In the genomic region with DNA sequence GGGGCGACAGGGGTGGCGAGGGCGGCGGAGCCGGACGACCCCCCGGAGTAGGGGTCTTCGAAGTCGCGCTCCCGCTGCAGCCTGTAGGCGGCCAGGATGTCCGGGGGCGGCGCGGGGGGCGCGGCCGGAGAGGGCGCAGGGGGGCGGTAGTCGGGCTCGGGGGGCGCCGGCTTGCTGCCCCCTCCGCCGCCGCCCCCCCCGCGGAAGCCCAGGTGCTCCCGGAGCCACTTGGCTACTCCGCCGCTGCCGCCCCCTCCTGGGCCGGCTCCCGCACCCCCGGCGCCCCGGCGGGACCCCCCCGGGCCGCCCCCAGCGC, we compare ENCODE assay signal across 8 cellular contexts. TPM values are rescaled to one million over a fixed set of nuclear protein-coding genes. Genes with fewer than 3 reads are reported as not detected.
DNase-seq lines count a peak whose midpoint lies in the region; ATAC-seq and TF ChIP-seq lines count a peak whose summit lies in the region.

No MANE protein-coding gene starts in this region.

- no peak overlapping the region for H3K14ac ChIP-seq in mesenchymal stem cell (ENCODE audit: low read length in 2 of 2)

- H3K36me3 ChIP-seq in mammary epithelial cell (ENCODE audit: insufficient read depth, low read length) (no peaks in the 10 kb centered on the region), mesenchymal stem cell (ENCODE audit: control insufficient read depth in 1 of 2, insufficient read depth in 2 of 2, low read depth in 1 of 2, low read length in 2 of 2) (no peaks in the 10 kb centered on the region), transverse colon (no peaks in the 10 kb centered on the region)

- H3K9me3 ChIP-seq in mammary epithelial cell (replicated peaks; ENCODE audit: insufficient read depth, low read length) (no peaks in the 10 kb centered on the region), mesenchymal stem cell (ENCODE audit: control insufficient read depth, low read length) (no peaks in the 10 kb centered on the region), transverse colon (no peaks in the 10 kb centered on the region)

- no CpG with 5 or more reads among the region's 43 CpGs for WGBS in mammary epithelial cell (ENCODE audit: low coverage, missing lambda C conversion rate)
- no CpG with 5 or more reads among the region's 43 CpGs for WGBS in mesenchymal stem cell
- WGBS in transverse colon (ENCODE audit: low coverage in 1 of 2), 2 donors, result 0% methylated on average over 7 of the region's 43 CpGs; no CpG with 5 or more reads in 1 of the 2 donors

- no peak overlapping the region for H4K91ac ChIP-seq in mesenchymal stem cell (ENCODE audit: low read length)

- BruUV-seq in mammary epithelial cell (replicated peaks; lab: Mats Ljungman, UMichigan), result no TSS peak

- H3K79me1 ChIP-seq in mesenchymal stem cell (replicated peaks; ENCODE audit: low read length, poor library complexity, severe bottlenecking), result peaks cover 12% of the 10 kb centered on the region

- dilution Hi-C loops in mammary epithelial cell (cut with HindIII; ENCODE audit: low sequenced_read_pairs), result no loop called here

- no peak overlapping the region for H2BK12ac ChIP-seq in mesenchymal stem cell (ENCODE audit: low read length in 2 of 2)

- TF ChIP-seq CTCF in mammary epithelial cell (conservative IDR thresholded peaks at IDR 0.05 in 1 of 2, IDR thresholded peaks at IDR 0.05 in 1 of 2; ENCODE audit: extremely low read depth in 1 of 2, insufficient read depth in 1 of 2, low read depth in 1 of 2, low read length in 2 of 2) (no peak), transverse colon (IDR thresholded peaks at IDR 0.05) (no peak)

- H3K4me1 Mint-ChIP-seq in activated CD4-positive, alpha-beta T cell treated with anti-CD3 and anti-CD28 coated beads, Interleukin-2, amount 10 ng/mL, durations not matched to agents 24 days and 14 days, result peaks cover 26% of the 10 kb centered on the region

- H3K9ac ChIP-seq in mammary epithelial cell (ENCODE audit: insufficient read depth, low read length) (no peak overlapping the region), mesenchymal stem cell (ENCODE audit: low read length) (no peak overlapping the region)

- H3K79me2 ChIP-seq in mammary epithelial cell (ENCODE audit: insufficient read depth, low read length), result no peaks in the 10 kb centered on the region

- TF ChIP-seq POLR2A in transverse colon (IDR thresholded peaks at IDR 0.05), result no peak

- no peak overlapping the region for H3K18ac ChIP-seq in mesenchymal stem cell (ENCODE audit: low read depth in 1 of 2, low read length in 2 of 2)

- no peak overlapping the region for H3K27ac ChIP-seq in mammary epithelial cell (ENCODE audit: insufficient read depth, low read depth, low read length)
- H3K27ac ChIP-seq in mesenchymal stem cell (ENCODE audit: low read length, poor library complexity, severe bottlenecking), result no peak overlapping the region
- peak overlapping the region; percentile 63 to 92 (median 82) for H3K27ac ChIP-seq in transverse colon

- H3K27me3 ChIP-seq in mammary epithelial cell (ENCODE audit: insufficient read depth, low read length), result no peaks in the 10 kb centered on the region
- H3K27me3 ChIP-seq in mesenchymal stem cell (ENCODE audit: control insufficient read depth in 1 of 2, insufficient read depth in 1 of 2, low read length in 2 of 2), result peaks cover 9 to 23% of the 10 kb centered on the region in 2 experiments
- no peaks in the 10 kb centered on the region for H3K27me3 ChIP-seq in transverse colon

- peak overlapping the region; percentile 85 for H3K4me3 Mint-ChIP-seq in activated CD4-positive, alpha-beta T cell treated with anti-CD3 and anti-CD28 coated beads, Interleukin-2, amount 10 ng/mL, durations not matched to agents 24 days and 14 days

- CTCF ChIA-PET in mammary epithelial cell (lab: Charles Lee; ENCODE audit: low non-redundant PET), result no interaction called here

- TF ChIP-seq EP300 in transverse colon (IDR thresholded peaks at IDR 0.05; ENCODE audit: low read depth), result no peak

- peaks cover 9% of the 10 kb centered on the region for H3K27me3 Mint-ChIP-seq in activated CD4-positive, alpha-beta T cell treated with anti-CD3 and anti-CD28 coated beads, Interleukin-2, amount 10 ng/mL, durations not matched to agents 24 days and 14 days

- H3K4me1 ChIP-seq in mammary epithelial cell (ENCODE audit: insufficient read depth, low read length) (peaks cover 6% of the 10 kb centered on the region), mesenchymal stem cell (ENCODE audit: control insufficient read depth, insufficient read depth, low read depth, low read length) (peaks cover 27% of the 10 kb centered on the region), transverse colon (peaks cover 7 to 34% (median 20%) of the 10 kb centered on the region in 4 donors)

- in situ Hi-C loops in mammary epithelial cell (cut with MboI; ENCODE audit: low sequenced_read_pairs in 2 of 2) (no loop called here), transverse colon (cut with MboI; ENCODE audit: low pct_ligation_motif_present in 1 of 4, low pct_unique_long_range_greater_than_20kb in 1 of 4, low sequenced_read_pairs in 3 of 4) (loop anchor here in 2 of 4 donors (25.0 kb wide), 2 partner anchors 200 to 425 kb away; a partner anchor contains a TSS)

- H3K9me3 Mint-ChIP-seq in activated CD4-positive, alpha-beta T cell treated with anti-CD3 and anti-CD28 coated beads, Interleukin-2, amount 10 ng/mL, durations not matched to agents 24 days and 14 days, result no peaks in the 10 kb centered on the region

- H2BK120ac ChIP-seq in mesenchymal stem cell (ENCODE audit: low read depth, low read length), result peak overlapping the region; percentile 45

- H2AFZ ChIP-seq in mammary epithelial cell (ENCODE audit: low read depth, low read length) (no peak overlapping the region), mesenchymal stem cell (ENCODE audit: low read depth, low read length) (no peak overlapping the region)

- intact Hi-C loops in activated CD4-positive, alpha-beta T cell treated with anti-CD3 and anti-CD28 coated beads, Interleukin-2, amount 10 ng/mL, durations not matched to agents 24 days and 14 days (cut with micrococcal nuclease), result no loop called here
- intact Hi-C loops in mammary epithelial cell (cut with micrococcal nuclease), result no loop called here
- intact Hi-C loops in transverse colon (cut with DNase I; ENCODE audit: low total_unique reads), result no loop called here

- H3K4me3 ChIP-seq in mammary epithelial cell (replicated peaks in 1 of 3; ENCODE audit: insufficient read depth in 1 of 3, low read depth in 2 of 3, low read length in 3 of 3), result peak overlapping the region in 2 of 3 experiments; percentile 56 to 59
- peak overlapping the region in 1 of 2 experiments; percentile 59 for H3K4me3 ChIP-seq in mesenchymal stem cell (ENCODE audit: insufficient read depth in 1 of 2, low read depth in 1 of 2, low read length in 2 of 2)
- peak overlapping the region; percentile 66 to 80 (median 71) for H3K4me3 ChIP-seq in transverse colon

- no peak for DNase-seq in activated CD4-positive, alpha-beta T cell treated with anti-CD3 and anti-CD28 coated beads, Interleukin-2, amount 10 ng/mL, durations not matched to agents 24 days and 14 days
- no peak for DNase-seq in activated CD4-positive, alpha-beta T cell treated with anti-CD3 and anti-CD28 coated beads for 1 hour
- DNase-seq in mammary epithelial cell, result no peak
- DNase-seq in mesenchymal stem cell, result no peak
- no peak for DNase-seq in transverse colon
- no peak for DNase-seq in NCI-H1048 (lab: John Stamatoyannopoulos, UW)
- no peak for DNase-seq in DMS79 (lab: John Stamatoyannopoulos, UW)

- H3K27ac Mint-ChIP-seq in activated CD4-positive, alpha-beta T cell treated with anti-CD3 and anti-CD28 coated beads, Interleukin-2, amount 10 ng/mL, durations not matched to agents 24 days and 14 days, result no peak overlapping the region

- H4K8ac ChIP-seq in mesenchymal stem cell (ENCODE audit: low read length), result no peak overlapping the region

- peak overlapping the region; percentile 53 for H3K4me2 ChIP-seq in mammary epithelial cell (ENCODE audit: insufficient read depth, low read depth, low read length)
- peak overlapping the region; percentile 62 for H3K4me2 ChIP-seq in mesenchymal stem cell (ENCODE audit: low read length, poor library complexity, severe bottlenecking)

- no peaks in the 10 kb centered on the region for H4K20me1 ChIP-seq in mammary epithelial cell (ENCODE audit: insufficient read depth, low read length)

- peak overlapping the region; percentile 9 for H2BK15ac ChIP-seq in mesenchymal stem cell (ENCODE audit: low read depth, poor library complexity, severe bottlenecking)

- peaks cover 3% of the 10 kb centered on the region for H3K36me3 Mint-ChIP-seq in activated CD4-positive, alpha-beta T cell treated with anti-CD3 and anti-CD28 coated beads, Interleukin-2, amount 10 ng/mL, durations not matched to agents 24 days and 14 days (ENCODE audit: low read depth)

- H3K4ac ChIP-seq in mesenchymal stem cell (ENCODE audit: low read depth in 1 of 2, low read length in 2 of 2), result no peak overlapping the region

- H2AK5ac ChIP-seq in mesenchymal stem cell (ENCODE audit: low read length, severe bottlenecking), result no peak overlapping the region

- H3K23ac ChIP-seq in mesenchymal stem cell (ENCODE audit: low read length in 2 of 2), result no peak overlapping the region

- no peak overlapping the region for H2BK5ac ChIP-seq in mesenchymal stem cell (ENCODE audit: low read depth, low read length, poor library complexity, severe bottlenecking)

- ATAC-seq in GM19035 (IDR thresholded peaks at IDR 0.05; ENCODE audit: unreplicated experiment), result no peak

RNA-seq across cellular contexts. Expression of a gene that starts 0.2 kb away (rescaled TPM):
- 14.4 and 16.1 TPM in 2 replicates for total RNA-seq in activated CD4-positive, alpha-beta T cell treated with anti-CD3 and anti-CD28 coated beads, Interleukin-2, amount 10 ng/mL, durations not matched to agents 24 days and 14 days
- total RNA-seq in mammary epithelial cell (1 to 10 TPM in 1 of 2 donors, under 1 TPM in 1; 0.50 to 1.3 TPM), transverse colon (1 to 10 TPM in 3 of 4 donors, not detected in 1; 3.7 to 9.8 (median 7.4) TPM)
- polyA plus RNA-seq in mammary epithelial cell, result 1.0 TPM
- polyA minus RNA-seq in mammary epithelial cell, result not detected
- polyA plus RNA-seq in mesenchymal stem cell (2013, experiment 1 of 2), result 1.3 TPM
- polyA plus RNA-seq in mesenchymal stem cell (2013, experiment 2 of 2), result 1.8 TPM

RNA-seq across cellular contexts. Expression of a gene that starts 57.7 kb away (rescaled TPM):
- 0.02 and 0.14 TPM in 2 replicates for total RNA-seq in activated CD4-positive, alpha-beta T cell treated with anti-CD3 and anti-CD28 coated beads, Interleukin-2, amount 10 ng/mL, durations not matched to agents 24 days and 14 days
- 10 to 100 TPM; 15.0 to 42.8 TPM for total RNA-seq in mammary epithelial cell
- polyA plus RNA-seq in mammary epithelial cell, result 10.5 TPM
- polyA minus RNA-seq in mammary epithelial cell, result 25.9 TPM
- polyA plus RNA-seq in mesenchymal stem cell (2013, experiment 1 of 2), result not detected
- polyA plus RNA-seq in mesenchymal stem cell (2013, experiment 2 of 2), result not detected
- total RNA-seq in transverse colon, result 1 to 10 TPM in 1 of 4 donors, under 1 TPM in 2, not detected in 1; 0.14 to 4.1 (median 0.64) TPM

RNA-seq across cellular contexts. Expression of a gene that starts 57.9 kb away (rescaled TPM):
- not detected in 2 replicates for total RNA-seq in activated CD4-positive, alpha-beta T cell treated with anti-CD3 and anti-CD28 coated beads, Interleukin-2, amount 10 ng/mL, durations not matched to agents 24 days and 14 days
- total RNA-seq in mammary epithelial cell (1 to 10 TPM; 1.8 to 5.5 TPM), transverse colon (1 to 10 TPM in 1 of 4 donors, not detected in 3; 1.4 TPM)
- polyA plus RNA-seq in mammary epithelial cell, result 2.2 TPM
- not detected for polyA minus RNA-seq in mammary epithelial cell
- polyA plus RNA-seq in mesenchymal stem cell (2013, experiment 1 of 2), result not detected
- polyA plus RNA-seq in mesenchymal stem cell (2013, experiment 2 of 2), result not detected

Comparison
In these comparisons a context has a peak if more than half of its experiments do, and no peak if none do; other contexts are left out.
1. H3K27ac ChIP-seq: peak in transverse colon (4 of 4); none in mammary epithelial cell (single experiment) and mesenchymal stem cell (single experiment).